In genomic region chr5:6632931-6633468, GRCh38 we compare ENCODE assay signal across 1 cellular context.
A peak's percentile ranks its signal among the peaks of the same experiment; 100 is the strongest.
TF ChIP-seq lines count a peak whose summit lies in the region.

TSS of gene NSUN2 (minus strand) at chr5:6633044. CDS start at chr5:6632979, 65 bp downstream.
A gene with protein sequence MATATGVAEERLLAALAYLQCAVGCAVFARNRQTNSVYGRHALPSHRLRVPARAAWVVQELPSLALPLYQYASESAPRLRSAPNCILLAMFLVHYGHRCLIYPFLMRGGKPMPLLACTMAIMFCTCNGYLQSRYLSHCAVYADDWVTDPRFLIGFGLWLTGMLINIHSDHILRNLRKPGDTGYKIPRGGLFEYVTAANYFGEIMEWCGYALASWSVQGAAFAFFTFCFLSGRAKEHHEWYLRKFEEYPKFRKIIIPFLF (plus strand): TSS chr5:6633440. CDS start chr5:6633577, 137 bp downstream.

TF ChIP-seq in K562, 482 proteins besides CTCF, POLR2A, EP300 and RAD21 (continued from another document and continues in another):
- TF ChIP-seq, protein P1, sequence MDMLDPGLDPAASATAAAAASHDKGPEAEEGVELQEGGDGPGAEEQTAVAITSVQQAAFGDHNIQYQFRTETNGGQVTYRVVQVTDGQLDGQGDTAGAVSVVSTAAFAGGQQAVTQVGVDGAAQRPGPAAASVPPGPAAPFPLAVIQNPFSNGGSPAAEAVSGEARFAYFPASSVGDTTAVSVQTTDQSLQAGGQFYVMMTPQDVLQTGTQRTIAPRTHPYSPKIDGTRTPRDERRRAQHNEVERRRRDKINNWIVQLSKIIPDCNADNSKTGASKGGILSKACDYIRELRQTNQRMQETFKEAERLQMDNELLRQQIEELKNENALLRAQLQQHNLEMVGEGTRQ (CRISPR knock-in tag; IDR thresholded peaks at IDR 0.05) = peak; percentile 96
- peak; percentile 45; the same call in 1 of the 2 replicates for TF ChIP-seq ARID4B (CRISPR knock-in tag; IDR thresholded peaks at IDR 0.05)
- TF ChIP-seq HDAC8 (tag; IDR thresholded peaks at IDR 0.05) = peak; percentile 71
- TF ChIP-seq ETV5 (CRISPR knock-in tag; IDR thresholded peaks at IDR 0.05; ENCODE audit: low read depth) = peak; percentile 97
- no peak for TF ChIP-seq MCM5 (IDR thresholded peaks at IDR 0.05; ENCODE audit: low read depth)
- TF ChIP-seq, protein P2, sequence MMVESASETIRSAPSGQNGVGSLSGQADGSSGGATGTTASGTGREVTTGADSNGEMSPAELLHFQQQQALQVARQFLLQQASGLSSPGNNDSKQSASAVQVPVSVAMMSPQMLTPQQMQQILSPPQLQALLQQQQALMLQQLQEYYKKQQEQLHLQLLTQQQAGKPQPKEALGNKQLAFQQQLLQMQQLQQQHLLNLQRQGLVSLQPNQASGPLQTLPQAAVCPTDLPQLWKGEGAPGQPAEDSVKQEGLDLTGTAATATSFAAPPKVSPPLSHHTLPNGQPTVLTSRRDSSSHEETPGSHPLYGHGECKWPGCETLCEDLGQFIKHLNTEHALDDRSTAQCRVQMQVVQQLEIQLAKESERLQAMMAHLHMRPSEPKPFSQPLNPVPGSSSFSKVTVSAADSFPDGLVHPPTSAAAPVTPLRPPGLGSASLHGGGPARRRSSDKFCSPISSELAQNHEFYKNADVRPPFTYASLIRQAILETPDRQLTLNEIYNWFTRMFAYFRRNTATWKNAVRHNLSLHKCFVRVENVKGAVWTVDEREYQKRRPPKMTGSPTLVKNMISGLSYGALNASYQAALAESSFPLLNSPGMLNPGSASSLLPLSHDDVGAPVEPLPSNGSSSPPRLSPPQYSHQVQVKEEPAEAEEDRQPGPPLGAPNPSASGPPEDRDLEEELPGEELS (CRISPR knock-in tag; IDR thresholded peaks at IDR 0.05; ENCODE audit: borderline replicate concordance) = 0 out of 2 replicates have a peak, but pooled peaks have one; percentile 87
- TF ChIP-seq SIRT6 (IDR thresholded peaks at IDR 0.05; ENCODE audit: low read depth, low read length) = no peak
- no peak for TF ChIP-seq ZNF785 (CRISPR knock-in tag; IDR thresholded peaks at IDR 0.05)
- no peak for TF ChIP-seq SAFB2 (IDR thresholded peaks at IDR 0.05; ENCODE audit: borderline replicate concordance, low read depth, low read length, severe bottlenecking)
- no peak for TF ChIP-seq MED1 (CRISPR knock-in tag; IDR thresholded peaks at IDR 0.05; ENCODE audit: borderline replicate concordance)
- peak; percentile 71; the same call in 1 of the 2 replicates for TF ChIP-seq XRCC5 (IDR thresholded peaks at IDR 0.05; ENCODE audit: low read depth, low read length)
- peak; percentile 74 for TF ChIP-seq SAFB (IDR thresholded peaks at IDR 0.05; ENCODE audit: borderline replicate concordance, low read depth, low read length)
- peak; percentile 97 for TF ChIP-seq MXI1 (IDR thresholded peaks at IDR 0.05; ENCODE audit: low read depth, low read length)
- peak; percentile 77 for TF ChIP-seq TAF1 (IDR thresholded peaks at IDR 0.05; ENCODE audit: control insufficient read depth, extremely low read depth, insufficient read depth, low read length, severe bottlenecking)
- 0 out of 2 replicates have a peak, but pooled peaks have one; percentile 3 for TF ChIP-seq NFRKB (IDR thresholded peaks at IDR 0.05; ENCODE audit: low read depth)
- TF ChIP-seq NCOA2 (IDR thresholded peaks at IDR 0.05; ENCODE audit: partially characterized antibody in 2 of 2) = peak in 1 of 2 experiments; percentile 98
- no peak for TF ChIP-seq MAFF (IDR thresholded peaks at IDR 0.05; ENCODE audit: low read length)
- no peak for TF ChIP-seq ZNF124 (CRISPR knock-in tag; IDR thresholded peaks at IDR 0.05)
- TF ChIP-seq POLR2AphosphoS5 (IDR thresholded peaks at IDR 0.05; ENCODE audit: control insufficient read depth, insufficient read depth, low read depth, low read length) = peak; percentile 71; the same call in 1 of the 2 replicates
- peak; percentile 92 for TF ChIP-seq ELF2 (CRISPR knock-in tag; IDR thresholded peaks at IDR 0.05)
- no peak for TF ChIP-seq TFE3 (CRISPR knock-in tag; IDR thresholded peaks at IDR 0.05)
- TF ChIP-seq POLR3G (IDR thresholded peaks at IDR 0.05; ENCODE audit: extremely low read depth, insufficient read length, insufficient replicate concordance) = no peak
- TF ChIP-seq, protein P3, sequence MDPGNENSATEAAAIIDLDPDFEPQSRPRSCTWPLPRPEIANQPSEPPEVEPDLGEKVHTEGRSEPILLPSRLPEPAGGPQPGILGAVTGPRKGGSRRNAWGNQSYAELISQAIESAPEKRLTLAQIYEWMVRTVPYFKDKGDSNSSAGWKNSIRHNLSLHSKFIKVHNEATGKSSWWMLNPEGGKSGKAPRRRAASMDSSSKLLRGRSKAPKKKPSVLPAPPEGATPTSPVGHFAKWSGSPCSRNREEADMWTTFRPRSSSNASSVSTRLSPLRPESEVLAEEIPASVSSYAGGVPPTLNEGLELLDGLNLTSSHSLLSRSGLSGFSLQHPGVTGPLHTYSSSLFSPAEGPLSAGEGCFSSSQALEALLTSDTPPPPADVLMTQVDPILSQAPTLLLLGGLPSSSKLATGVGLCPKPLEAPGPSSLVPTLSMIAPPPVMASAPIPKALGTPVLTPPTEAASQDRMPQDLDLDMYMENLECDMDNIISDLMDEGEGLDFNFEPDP (CRISPR knock-in tag; IDR thresholded peaks at IDR 0.05) = no peak
- TF ChIP-seq BHLHE40 (IDR thresholded peaks at IDR 0.05; ENCODE audit: low read length) = no peak
- TF ChIP-seq ZNF354B (CRISPR knock-in tag; IDR thresholded peaks at IDR 0.05) = no peak
- peak; percentile 4 to 83; a peak in 2 of 4 replicates for TF ChIP-seq NONO (IDR thresholded peaks at IDR 0.05; ENCODE audit: low read depth in 2 of 2, low read length in 1 of 2)
- TF ChIP-seq FOXK2 (conservative IDR thresholded peaks at IDR 0.05 in 1 of 2, IDR thresholded peaks at IDR 0.05 in 1 of 2; ENCODE audit: low read depth in 2 of 2) = peak; percentile 34 to 68; a peak in 2 of 4 replicates
- TF ChIP-seq PCBP1 (IDR thresholded peaks at IDR 0.05; ENCODE audit: low read depth, low read length, poor library complexity, severe bottlenecking) = peak; percentile 44
- TF ChIP-seq TBL1XR1 (IDR thresholded peaks at IDR 0.05; ENCODE audit: low read length in 2 of 2) = peak in 1 of 2 experiments; percentile 46; a peak in 1 of 4 replicates
- TF ChIP-seq SMARCB1 (IDR thresholded peaks at IDR 0.05; ENCODE audit: insufficient read length, low read depth) = no peak
- peak; percentile 31 to 62; a peak in 3 of 4 replicates for TF ChIP-seq MAZ (CRISPR knock-in tag; conservative IDR thresholded peaks at IDR 0.05 in 1 of 2, IDR thresholded peaks at IDR 0.05 in 1 of 2)
- TF ChIP-seq E4F1 (CRISPR knock-in tag; IDR thresholded peaks at IDR 0.05; ENCODE audit: borderline replicate concordance) = no peak
- no peak for TF ChIP-seq FOXJ2 (tag; IDR thresholded peaks at IDR 0.05)
- TF ChIP-seq, protein P4, sequence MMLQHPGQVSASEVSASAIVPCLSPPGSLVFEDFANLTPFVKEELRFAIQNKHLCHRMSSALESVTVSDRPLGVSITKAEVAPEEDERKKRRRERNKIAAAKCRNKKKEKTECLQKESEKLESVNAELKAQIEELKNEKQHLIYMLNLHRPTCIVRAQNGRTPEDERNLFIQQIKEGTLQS (IDR thresholded peaks at IDR 0.05) = no peak
- TF ChIP-seq, protein P4 (CRISPR knock-in tag; conservative IDR thresholded peaks at IDR 0.05) = peak; percentile 47; the same call in 1 of the 2 replicates
- TF ChIP-seq FOXP1 (CRISPR knock-in tag; IDR thresholded peaks at IDR 0.05) = no peak
- no peak for TF ChIP-seq TAF9B (IDR thresholded peaks at IDR 0.05; ENCODE audit: partially characterized antibody)
- peak; percentile 87 for TF ChIP-seq C11orf30 (IDR thresholded peaks at IDR 0.05; ENCODE audit: low read depth)
- no peak for TF ChIP-seq HSF4 (CRISPR knock-in tag; IDR thresholded peaks at IDR 0.05; ENCODE audit: borderline replicate concordance)
- TF ChIP-seq, protein P5, sequence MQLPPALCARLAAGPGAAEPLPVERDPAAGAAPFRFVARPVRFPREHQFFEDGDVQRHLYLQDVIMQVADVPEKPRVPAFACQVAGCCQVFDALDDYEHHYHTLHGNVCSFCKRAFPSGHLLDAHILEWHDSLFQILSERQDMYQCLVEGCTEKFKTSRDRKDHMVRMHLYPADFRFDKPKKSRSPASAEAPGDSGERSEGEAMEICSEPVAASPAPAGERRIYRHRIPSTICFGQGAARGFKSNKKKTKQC (CRISPR knock-in tag; IDR thresholded peaks at IDR 0.05) = no peak
- TF ChIP-seq ZFP1 (CRISPR knock-in tag; IDR thresholded peaks at IDR 0.05) = no peak
- TF ChIP-seq ZFP36 (IDR thresholded peaks at IDR 0.05; ENCODE audit: low read depth, low read length, partially characterized antibody) = no peak
